33 cellular contexts compared by ENCODE assay signal in the genomic region with DNA sequence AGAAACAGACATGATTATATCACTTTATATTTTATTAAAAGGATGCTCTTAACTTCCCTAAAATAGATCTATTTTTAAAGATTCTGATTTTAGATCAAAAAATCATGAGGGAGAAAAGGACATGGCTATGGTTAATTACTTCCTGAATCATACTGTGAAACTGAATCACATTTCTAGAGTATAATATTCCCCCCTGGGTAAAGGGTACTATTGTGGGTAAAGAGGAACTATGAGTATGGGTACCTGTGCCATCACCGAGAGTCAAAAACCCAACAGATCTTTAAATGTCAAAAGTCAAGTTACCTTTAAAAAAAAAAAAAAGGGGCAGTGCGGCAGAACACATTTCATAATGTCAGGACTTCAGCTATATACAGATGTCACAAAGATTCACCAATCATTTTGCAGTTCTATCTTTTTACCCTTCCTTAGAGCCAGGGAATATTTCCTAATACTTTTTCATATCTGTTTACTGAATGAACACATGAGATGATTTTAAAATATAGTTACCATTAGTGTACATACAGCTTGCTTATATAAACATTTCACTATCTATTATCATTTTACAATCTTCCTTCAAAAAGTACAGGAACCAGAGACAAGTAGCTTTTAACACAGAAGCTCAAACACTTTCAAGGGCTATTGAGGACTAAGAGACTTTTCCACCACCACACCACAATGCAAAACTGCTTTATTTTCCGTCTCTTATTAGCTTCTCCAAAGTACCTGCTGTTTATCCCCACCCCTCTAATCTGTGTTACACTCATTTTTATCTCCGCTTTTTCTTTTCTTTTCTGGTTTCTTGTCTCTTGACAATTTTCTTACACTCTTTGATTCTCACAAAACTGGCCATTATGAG. TPM values are rescaled to one million over a fixed set of nuclear protein-coding genes. Genes with fewer than 3 reads are reported as not detected.
DNase-seq lines count a peak whose midpoint lies in the region; ATAC-seq, FAIRE-seq and TF ChIP-seq lines count a peak whose summit lies in the region.
"Had no signal": no experiment of that assay in that cellular context is flagged by ENCODE, and none has a peak within 500 bp of the region (broad histone marks: within the 10 kb centered on the region; RNA-seq: fewer than 3 reads in every experiment).

No MANE protein-coding gene starts in this region.

- peaks cover 0 to 3% (median 0%) of the 10 kb centered on the region in 5 donors for H3K36me3 Mint-ChIP-seq in naive thymus-derived CD4-positive, alpha-beta T cell
- H3K36me3 Mint-ChIP-seq: natural killer cell; stimulated activated effector memory CD8-positive, alpha-beta T cell treated with anti-CD3 and anti-CD28 coated beads, Interleukin-12 subunit alpha, Interleukin-12 subunit beta, amount 100 ng/mL, for 72 hours had no signal

- H3K27me3 ChIP-seq in Karpas-422 (ENCODE audit: low read length) (no peaks in the 10 kb centered on the region), right cardiac atrium (ENCODE audit: control insufficient read depth, insufficient read depth) (no peaks in the 10 kb centered on the region)
- H3K27me3 ChIP-seq in naive thymus-derived CD4-positive, alpha-beta T cell (ENCODE audit: control insufficient read depth in 2 of 2, insufficient read depth in 2 of 2, low read length in 2 of 2), result no peaks in the 10 kb centered on the region
- H3K27me3 ChIP-seq: heart left ventricle had no signal

- no peaks in the 10 kb centered on the region for H3K4me1 Mint-ChIP-seq in naive thymus-derived CD4-positive, alpha-beta T cell
- H3K4me1 Mint-ChIP-seq: natural killer cell; stimulated activated effector memory CD8-positive, alpha-beta T cell treated with anti-CD3 and anti-CD28 coated beads, Interleukin-12 subunit alpha, Interleukin-12 subunit beta, amount 100 ng/mL, for 72 hours had no signal

- WGBS in right cardiac atrium, result 92% methylated on average over 4 of the region's 4 CpGs

- H3K27ac ChIP-seq in Karpas-422 (ENCODE audit: low read length) (peak overlapping the region; percentile 57), VCaP (peak overlapping the region; percentile 43), right cardiac atrium (ENCODE audit: low read length) (no peak overlapping the region)
- no peak overlapping the region for H3K27ac ChIP-seq in naive thymus-derived CD4-positive, alpha-beta T cell (ENCODE audit: low read depth, low read length)
- H3K27ac ChIP-seq: heart left ventricle had no signal

- 0 out of 2 replicates have a peak overlapping the region, but pooled peaks have one; percentile 29 for H3K9ac ChIP-seq in Karpas-422 (ENCODE audit: low read length)

- TF ChIP-seq CTCF in VCaP (conservative IDR thresholded peaks at IDR 0.05), result no peak

- H3K9me2 ChIP-seq in Karpas-422 (replicated peaks; ENCODE audit: insufficient read depth, low read length), result no peaks in the 10 kb centered on the region

- no peak overlapping the region for H2AFZ ChIP-seq in Karpas-422 (ENCODE audit: low read length)

- no peak overlapping the region for H3K4me3 Mint-ChIP-seq in naive thymus-derived CD4-positive, alpha-beta T cell
- H3K4me3 Mint-ChIP-seq: activated CD8-positive, alpha-beta T cell treated with anti-CD3 and anti-CD28 coated beads for 36 hours; activated naive CD4-positive, alpha-beta T cell treated with anti-CD3 and anti-CD28 coated beads for 36 hours; activated T-helper 1 cell treated with anti-CD3 and anti-CD28 coated beads, Interleukin-12 subunit alpha, Interleukin-12 subunit beta, Interleukin-2, Interleukin-4 antibody, amounts not matched to agents 30 ng/mL and 10 ng/mL and 1 ng/mL, durations not matched to agents 14 hours and 24 hours and 36 hours; CD14-positive monocyte; HFFc6; natural killer cell; stimulated activated effector memory CD8-positive, alpha-beta T cell treated with anti-CD3 and anti-CD28 coated beads, Interleukin-12 subunit alpha, Interleukin-12 subunit beta, amount 100 ng/mL, for 72 hours; T-helper 1 cell treated with Interleukin-12 subunit alpha and Interleukin-12 subunit beta and Interleukin-4 antibody, amounts not matched to agents 30 μg/mL and 1 μg/mL, for 36 hours; type B pancreatic cell had no signal

- CTCF ChIA-PET in naive thymus-derived CD4-positive, alpha-beta T cell (lab: Charles Lee), result no interaction called here

- peak; percentile 36 for ATAC-seq in naive thymus-derived CD4-positive, alpha-beta T cell
- no peak for ATAC-seq in right cardiac atrium
- ATAC-seq: activated CD8-positive, alpha-beta T cell treated with anti-CD3 and anti-CD28 coated beads for 36 hours; esophagus mucosa; heart left ventricle; natural killer cell; Right ventricle myocardium inferior; SK-N-SH treated with all-trans-retinoic acid at 6 μM for 48 hours; stimulated activated effector memory CD8-positive, alpha-beta T cell treated with anti-CD3 and anti-CD28 coated beads, Interleukin-12 subunit alpha, Interleukin-12 subunit beta, amount 100 ng/mL, for 72 hours had no signal

- H3K36me3 ChIP-seq in Karpas-422 (ENCODE audit: insufficient read depth, low read length), result no peaks in the 10 kb centered on the region
- no peaks in the 10 kb centered on the region for H3K36me3 ChIP-seq in naive thymus-derived CD4-positive, alpha-beta T cell (ENCODE audit: control insufficient read depth in 2 of 3, insufficient read depth in 3 of 3, low read length in 3 of 3)

- H3K4me2 ChIP-seq in Karpas-422 (ENCODE audit: low read depth, low read length, poor library complexity, severe bottlenecking), result peak overlapping the region; percentile 81

- peak; percentile 60 for DNase-seq in DMS79 (lab: John Stamatoyannopoulos, UW)
- peak; percentile 73 for DNase-seq in Karpas-422
- no peak for DNase-seq in naive thymus-derived CD4-positive, alpha-beta T cell
- DNase-seq in HTR-8/SVneo (ENCODE audit: insufficient read length, low spot score), result no peak
- no peak for DNase-seq in right cardiac atrium
- DNase-seq in posterior vena cava (ENCODE audit: low spot score), result no peak
- DNase-seq: activated CD4-positive, CD25-positive, alpha-beta regulatory T cell treated with anti-CD3 and anti-CD28 coated beads, Interleukin-2, amount 50 U/mL, for 72 hours; activated CD8-positive, alpha-beta memory T cell treated with anti-CD3 and anti-CD28 coated beads, Interleukin-2, amount 50 U/mL, for 48 hours; activated CD8-positive, alpha-beta T cell treated with anti-CD3 and anti-CD28 coated beads for 36 hours; activated naive CD4-positive, alpha-beta T cell treated with anti-CD3 and anti-CD28 coated beads for 36 hours; amygdala; Caco-2; foreskin fibroblast; heart left ventricle; HFFc6; MM.1S; natural killer cell; NCI-H2081 treated with DMSO at 0.1 percent for 48 hours; NCI-H446 treated with DMSO at 0.1 percent for 48 hours; stimulated activated CD4-positive, alpha-beta T cell treated with anti-CD3 and anti-CD28 coated beads, Interleukin-15, amount 100 ng/mL, for 24 hours had no signal

- H3K4me1 ChIP-seq in Karpas-422 (ENCODE audit: low read length) (peaks cover 39% of the 10 kb centered on the region), right cardiac atrium (ENCODE audit: control insufficient read depth, insufficient read depth, low read length) (peaks cover 1% of the 10 kb centered on the region)
- no peaks in the 10 kb centered on the region for H3K4me1 ChIP-seq in naive thymus-derived CD4-positive, alpha-beta T cell (ENCODE audit: control insufficient read depth in 2 of 2, insufficient read depth in 2 of 2, low read length in 2 of 2)
- H3K4me1 ChIP-seq: Caco-2 had no signal

- no peak overlapping the region for H3K27ac Mint-ChIP-seq in naive thymus-derived CD4-positive, alpha-beta T cell
- H3K27ac Mint-ChIP-seq: activated CD8-positive, alpha-beta T cell treated with anti-CD3 and anti-CD28 coated beads for 36 hours; activated naive CD4-positive, alpha-beta T cell treated with anti-CD3 and anti-CD28 coated beads for 36 hours; activated T-helper 1 cell treated with anti-CD3 and anti-CD28 coated beads, Interleukin-12 subunit alpha, Interleukin-12 subunit beta, Interleukin-2, Interleukin-4 antibody, amounts not matched to agents 30 ng/mL and 10 ng/mL and 1 ng/mL, durations not matched to agents 14 hours and 24 hours and 36 hours; CD14-positive monocyte; HFFc6; natural killer cell; stimulated activated effector memory CD8-positive, alpha-beta T cell treated with anti-CD3 and anti-CD28 coated beads, Interleukin-12 subunit alpha, Interleukin-12 subunit beta, amount 100 ng/mL, for 72 hours; T-helper 1 cell treated with Interleukin-12 subunit alpha and Interleukin-12 subunit beta and Interleukin-4 antibody, amounts not matched to agents 30 μg/mL and 1 μg/mL, for 36 hours; type B pancreatic cell had no signal

- H3K4me3 ChIP-seq in Karpas-422 (ENCODE audit: low read length), result peak overlapping the region; percentile 60; the same call in 1 of the 2 replicates
- no peak overlapping the region for H3K4me3 ChIP-seq in naive thymus-derived CD4-positive, alpha-beta T cell (ENCODE audit: low read length)
- no peak overlapping the region for H3K4me3 ChIP-seq in right cardiac atrium (ENCODE audit: low read length)
- H3K4me3 ChIP-seq: heart left ventricle had no signal

- peaks cover 0 to 31% (median 0%) of the 10 kb centered on the region in 5 donors for H3K27me3 Mint-ChIP-seq in naive thymus-derived CD4-positive, alpha-beta T cell
- H3K27me3 Mint-ChIP-seq: type B pancreatic cell had no signal

- no peak for FAIRE-seq in HTR-8/SVneo (lab: Jason Lieb, UNC)
- FAIRE-seq: GM19239, H1, keratinocyte, TTC549 had no signal

- peaks cover 20% of the 10 kb centered on the region; the same call in 1 of the 2 replicates for H3K79me2 ChIP-seq in Karpas-422 (ENCODE audit: low read length)

- intact Hi-C loops in naive thymus-derived CD4-positive, alpha-beta T cell (cut with micrococcal nuclease), result no loop called here
- intact Hi-C loops in right cardiac atrium (cut with DNase I), result no loop called here
- intact Hi-C loops in posterior vena cava (cut with DNase I), result no loop called here

- H4K20me1 ChIP-seq in Karpas-422 (ENCODE audit: insufficient read depth, low read depth, low read length), result 0 out of 2 replicates have a peak, but pooled peaks cover 4% of the 10 kb centered on the region

- no peaks in the 10 kb centered on the region for H3K9me3 Mint-ChIP-seq in naive thymus-derived CD4-positive, alpha-beta T cell
- H3K9me3 Mint-ChIP-seq: activated CD8-positive, alpha-beta T cell treated with anti-CD3 and anti-CD28 coated beads for 36 hours; activated naive CD4-positive, alpha-beta T cell treated with anti-CD3 and anti-CD28 coated beads for 36 hours; activated T-helper 1 cell treated with anti-CD3 and anti-CD28 coated beads, Interleukin-12 subunit alpha, Interleukin-12 subunit beta, Interleukin-2, Interleukin-4 antibody, amounts not matched to agents 30 ng/mL and 10 ng/mL and 1 ng/mL, durations not matched to agents 14 hours and 24 hours and 36 hours; HFFc6; natural killer cell; stimulated activated effector memory CD8-positive, alpha-beta T cell treated with anti-CD3 and anti-CD28 coated beads, Interleukin-12 subunit alpha, Interleukin-12 subunit beta, amount 100 ng/mL, for 72 hours; T-helper 1 cell treated with Interleukin-12 subunit alpha and Interleukin-12 subunit beta and Interleukin-4 antibody, amounts not matched to agents 30 μg/mL and 1 μg/mL, for 36 hours; type B pancreatic cell had no signal

- POLR2A ChIA-PET in naive thymus-derived CD4-positive, alpha-beta T cell (lab: Charles Lee), result no interaction called here

- no peaks in the 10 kb centered on the region for H3K9me3 ChIP-seq in Karpas-422 (ENCODE audit: low read length)
- no peaks in the 10 kb centered on the region for H3K9me3 ChIP-seq in naive thymus-derived CD4-positive, alpha-beta T cell (ENCODE audit: control insufficient read depth in 2 of 3, low read length in 3 of 3)
- H3K9me3 ChIP-seq in right cardiac atrium (ENCODE audit: control insufficient read depth, low read length), result no peaks in the 10 kb centered on the region
- H3K9me3 ChIP-seq: Caco-2, heart left ventricle had no signal

RNA-seq across cellular contexts. Expression of a gene that starts 45.0 kb away (rescaled TPM):
- 11.4 and 37.1 TPM in 2 replicates for total RNA-seq in Karpas-422 (2014; rRNA removed; shearing (Covaris generic); ENCODE audit: low replicate concordance)
- total RNA-seq in naive thymus-derived CD4-positive, alpha-beta T cell, result 10 to 100 TPM in 1 of 5 experiments, 1 to 10 TPM in 3, under 1 TPM in 1; 0.97 to 12.3 (median 2.2) TPM
- polyA plus RNA-seq in naive thymus-derived CD4-positive, alpha-beta T cell, result under 1 TPM; 0.20 to 0.33 TPM
- 10 to 100 TPM; 42.9 to 58.1 (median 48.6) TPM for total RNA-seq in right cardiac atrium
- polyA plus RNA-seq in right cardiac atrium, result 5.9 TPM
- 10 to 100 TPM; 47.4 to 54.3 TPM for total RNA-seq in posterior vena cava

Comparison
In these comparisons a context has a peak if more than half of its experiments do, and no peak if none do; other contexts are left out.
1. DNase-seq: peak in DMS79 (single experiment) and Karpas-422 (single experiment); none in naive thymus-derived CD4-positive, alpha-beta T cell (0 of 9), HTR-8/SVneo (single experiment), right cardiac atrium (0 of 3) and posterior vena cava (single experiment).
2. H3K27ac ChIP-seq: peak in Karpas-422 (single experiment) and VCaP (single experiment); none in naive thymus-derived CD4-positive, alpha-beta T cell (single experiment) and right cardiac atrium (single experiment).